18 cellular contexts compared by ENCODE assay signal in genomic region chr3:36804295-36805055, GRCh38. TPM values are rescaled to one million over a fixed set of nuclear protein-coding genes. Genes with fewer than 3 reads are reported as not detected.
A peak's percentile ranks its signal among the peaks of the same experiment; 100 is the strongest.
DNase-seq lines count a peak whose midpoint lies in the region; ATAC-seq and TF ChIP-seq lines count a peak whose summit lies in the region.
"Had no signal": no experiment of that assay in that cellular context is flagged by ENCODE, and none has a peak within 500 bp of the region (broad histone marks: within the 10 kb centered on the region; RNA-seq: fewer than 3 reads in every experiment).

No MANE protein-coding gene starts in this region.

- H3K27me3 Mint-ChIP-seq in GM23338 (ENCODE audit: insufficient read depth, low read depth, poor library complexity) (peaks cover 3% of the 10 kb centered on the region), endothelial cell (ENCODE audit: unreplicated experiment) (no peaks in the 10 kb centered on the region)

- H3K27me3 ChIP-seq in GM23338 (ENCODE audit: insufficient read depth) = no peaks in the 10 kb centered on the region
- no peaks in the 10 kb centered on the region for H3K27me3 ChIP-seq in ovary
- H3K27me3 ChIP-seq: hepatocyte, MG63, tibial artery had no signal

- H3K9me3 ChIP-seq in ovary = no peaks in the 10 kb centered on the region
- H3K9me3 ChIP-seq: MG63 had no signal

- H3K9me2 ChIP-seq in GM23338 (ENCODE audit: insufficient read depth) = peaks cover 4% of the 10 kb centered on the region; the same call in 1 of the 2 replicates

- H3K4me3 ChIP-seq in GM23338 (no peak overlapping the region), ovary (no peak overlapping the region), lower leg skin (ENCODE audit: low read depth, poor library complexity, severe bottlenecking) (no peak overlapping the region)
- H3K4me3 ChIP-seq: hepatocyte, MG63, tibial artery had no signal

- H3K4me1 Mint-ChIP-seq in GM23338 (peaks cover 14% of the 10 kb centered on the region), endothelial cell (ENCODE audit: unreplicated experiment) (peaks cover 19% of the 10 kb centered on the region)

- DNase-seq in CD1c-positive myeloid dendritic cell (ENCODE audit: extremely low spot score) = peak; percentile 11
- peak; percentile 39 for DNase-seq in GM23338 (ENCODE audit: low spot score)
- peak; percentile 12 for DNase-seq in NCI-H510A treated with DMSO at 0.1 percent for 48 hours (lab: John Stamatoyannopoulos, UW)
- peak; percentile 28 for DNase-seq in endothelial cell (ENCODE audit: low spot score)
- DNase-seq in ovary = no peak
- DNase-seq in LoVo (ENCODE audit: low spot score) = no peak
- DNase-seq in lower leg skin (ENCODE audit: low spot score in 2 of 2) = no peak
- DNase-seq: activated CD8-positive, alpha-beta T cell treated with anti-CD3 and anti-CD28 coated beads for 36 hours; C1 segment of cervical spinal cord; cortex of kidney; MG63; T-helper 9 cell; tibial artery had no signal

- ATAC-seq in GM23338 (peak; percentile 38; the same call in 2 of the 3 replicates), HG03520 (IDR thresholded peaks at IDR 0.05; ENCODE audit: unreplicated experiment) (no peak)
- ATAC-seq: activated CD8-positive, alpha-beta T cell treated with anti-CD3 and anti-CD28 coated beads for 36 hours; esophagus mucosa; left lobe of liver had no signal

- H3K4me3 Mint-ChIP-seq in GM23338 = no peak overlapping the region
- no peak overlapping the region for H3K4me3 Mint-ChIP-seq in endothelial cell (ENCODE audit: unreplicated experiment)
- H3K4me3 Mint-ChIP-seq: activated CD8-positive, alpha-beta T cell treated with anti-CD3 and anti-CD28 coated beads for 36 hours had no signal

- H3K9me3 Mint-ChIP-seq in GM23338 = peaks cover 12% of the 10 kb centered on the region; the same call in 2 of the 3 replicates
- no peaks in the 10 kb centered on the region for H3K9me3 Mint-ChIP-seq in endothelial cell (ENCODE audit: unreplicated experiment)

- no peak for TF ChIP-seq POLR2A in ovary (IDR thresholded peaks at IDR 0.05)
- TF ChIP-seq POLR2A in lower leg skin (IDR thresholded peaks at IDR 0.05) = no peak

- no peak overlapping the region for H3K4me2 ChIP-seq in GM23338
- H3K4me2 ChIP-seq: hepatocyte had no signal

- no peak overlapping the region for H2AFZ ChIP-seq in GM23338
- H2AFZ ChIP-seq: hepatocyte had no signal

- H3K79me2 ChIP-seq in GM23338 (replicated peaks; ENCODE audit: insufficient read depth) = no peaks in the 10 kb centered on the region
- H3K79me2 ChIP-seq: hepatocyte had no signal

- H3K27ac Mint-ChIP-seq in GM23338 = no peak overlapping the region
- peak overlapping the region; percentile 62 for H3K27ac Mint-ChIP-seq in endothelial cell (ENCODE audit: unreplicated experiment)
- H3K27ac Mint-ChIP-seq: activated CD8-positive, alpha-beta T cell treated with anti-CD3 and anti-CD28 coated beads for 36 hours; activated T-helper 2 cell treated with anti-CD3 and anti-CD28 coated beads, Interferon-gamma antibody, Interleukin-2, Interleukin-4, amounts not matched to agents 10 μg/mL and 5 μg/mL and 100 μg/mL, durations not matched to agents 14 hours and 24 hours and 36 hours had no signal

- H3K36me3 ChIP-seq in GM23338 (ENCODE audit: insufficient read depth) = no peaks in the 10 kb centered on the region
- H3K36me3 ChIP-seq in ovary = no peaks in the 10 kb centered on the region
- H3K36me3 ChIP-seq: MG63, tibial artery had no signal

- no peaks in the 10 kb centered on the region for H4K20me1 ChIP-seq in GM23338 (replicated peaks; ENCODE audit: insufficient read depth)

- H3K36me3 Mint-ChIP-seq in GM23338 (ENCODE audit: low read depth) (peaks cover 4% of the 10 kb centered on the region; the same call in 1 of the 3 replicates), endothelial cell (ENCODE audit: low read depth, unreplicated experiment) (no peaks in the 10 kb centered on the region)

- H3K27ac ChIP-seq in GM23338 (ENCODE audit: low read depth) (no peak overlapping the region), ovary (no peak overlapping the region)
- H3K27ac ChIP-seq: hepatocyte, tibial artery had no signal

- peaks cover 7% of the 10 kb centered on the region; the same call in 1 of the 2 replicates for H3K4me1 ChIP-seq in GM23338 (ENCODE audit: insufficient read depth)
- H3K4me1 ChIP-seq in ovary (ENCODE audit: insufficient read depth) = no peaks in the 10 kb centered on the region
- H3K4me1 ChIP-seq: tibial artery had no signal

- no peaks in the 10 kb centered on the region for H3F3A ChIP-seq in GM23338 (replicated peaks; ENCODE audit: low read depth)

- TF ChIP-seq CTCF in GM23338 (conservative IDR thresholded peaks at IDR 0.05; ENCODE audit: low read depth in 2 of 2) (no peak), endothelial cell (IDR thresholded peaks at IDR 0.05; ENCODE audit: unreplicated experiment) (no peak), ovary (IDR thresholded peaks at IDR 0.05) (no peak), lower leg skin (IDR thresholded peaks at IDR 0.05) (no peak)

- WGBS in ovary, 3 donors = 91 to 98% (median 92%) methylated on average over 2 of the region's 2 CpGs
- WGBS in lower leg skin, 2 donors = 95 to 97% methylated on average over 2 of the region's 2 CpGs

- intact Hi-C loops in ovary (cut with DNase I) (no loop called here), lower leg skin (cut with DNase I; ENCODE audit: low total_unique reads) (no loop called here)

- no peak for TF ChIP-seq EP300 in ovary (IDR thresholded peaks at IDR 0.05)

TF ChIP-seq in GM23338, 12 proteins besides CTCF, POLR2A, EP300 and RAD21 (continues in another document):
- TF ChIP-seq ETS1 (IDR thresholded peaks at IDR 0.05) = no peak
- no peak for TF ChIP-seq EZH2 (IDR thresholded peaks at IDR 0.05; ENCODE audit: low read depth, unreplicated experiment)

RNA-seq across cellular contexts. Expression of gene DCLK3, which starts 40.1 kb away (rescaled TPM):
- 0.62 and 0.66 TPM in 2 replicates for total RNA-seq in GM23338 (2014; rRNA removed; shearing (Covaris generic))
- polyA plus RNA-seq in GM23338 (2016; fragmentation: Nextera tagmentation; extraction: Ambion mirVana) (0.40 TPM in 2 replicates), ovary (under 1 TPM; 0.01 to 0.12 TPM)
- total RNA-seq in endothelial cell (ENCODE audit: unreplicated experiment) (not detected), ovary (under 1 TPM in 3 of 7 donors, not detected in 4; under 0.01 to 0.05 (median 0.05) TPM), lower leg skin (under 1 TPM in 3 of 4 donors, not detected in 1; 0.07 to 0.38 (median 0.16) TPM)
- total RNA-seq: activated T-helper 2 cell treated with anti-CD3 and anti-CD28 coated beads, Interferon-gamma antibody, Interleukin-2, Interleukin-4, amounts not matched to agents 10 μg/mL and 5 μg/mL and 100 μg/mL, durations not matched to agents 14 hours and 24 hours and 36 hours had no signal
- polyA plus RNA-seq: hepatocyte had no signal

Comparison
In these comparisons a context has a peak if more than half of its experiments do, and no peak if none do; other contexts are left out.
1. DNase-seq: peak in CD1c-positive myeloid dendritic cell (single experiment), GM23338 (single experiment), NCI-H510A treated with DMSO at 0.1 percent for 48 hours (single experiment) and endothelial cell (single experiment); none in ovary (0 of 5), LoVo (single experiment) and lower leg skin (0 of 2).